In the genomic region with DNA sequence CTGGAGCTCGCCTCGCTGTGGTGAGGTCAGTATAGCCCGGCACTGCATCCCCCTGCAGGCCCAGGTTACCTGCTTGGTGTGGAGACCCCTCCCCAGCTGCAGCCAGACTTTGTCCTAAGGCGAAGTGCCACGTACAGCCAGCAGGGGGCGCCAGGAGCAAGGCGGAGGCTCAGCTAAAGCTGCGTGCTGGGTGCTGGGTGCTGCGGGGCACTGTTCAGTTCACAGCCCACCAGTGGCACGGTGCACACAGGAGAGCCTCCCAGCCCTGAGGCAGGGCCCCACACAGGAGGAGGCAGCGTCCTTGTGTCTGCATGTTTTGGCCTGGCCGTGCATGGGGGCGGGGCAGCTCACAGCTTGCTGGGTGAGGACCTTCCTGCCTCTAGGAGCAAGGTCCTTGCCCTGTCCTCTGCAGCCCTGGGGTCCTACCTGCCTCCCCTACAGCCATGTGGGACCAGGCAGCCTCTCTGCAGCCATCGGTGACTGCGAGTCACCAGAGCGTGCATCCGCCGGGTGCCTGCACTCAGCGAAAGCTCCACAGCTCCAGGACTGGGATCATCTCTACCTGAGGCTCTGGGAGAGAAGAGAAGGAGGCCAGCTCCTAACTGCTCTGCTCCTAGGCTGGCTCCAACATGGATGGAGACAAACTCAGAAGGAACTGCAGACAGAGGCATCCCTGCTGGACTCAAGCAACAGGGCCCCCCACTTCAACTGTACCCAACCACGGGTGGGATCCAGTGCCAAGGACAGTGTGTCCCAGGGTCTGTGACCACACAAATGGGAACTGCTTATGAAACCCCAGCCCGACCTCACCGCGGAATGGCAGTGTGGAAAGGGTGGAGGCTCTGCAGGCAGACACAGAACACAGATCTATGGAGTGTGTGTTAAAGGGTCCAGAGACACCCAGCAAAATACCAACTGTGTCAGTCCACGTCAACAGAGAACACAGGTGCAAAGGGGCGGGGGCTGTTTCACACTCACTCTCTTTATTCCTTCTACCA, we compare ENCODE assay signal across 1 cellular context.
TF ChIP-seq lines count a peak whose summit lies in the region.

No MANE protein-coding gene starts in this region.

TF ChIP-seq in H1, 55 proteins besides CTCF, POLR2A, EP300 and RAD21 (continued from another document):
- no peak for TF ChIP-seq SUZ12 (IDR thresholded peaks at IDR 0.05; ENCODE audit: low read length)
